ENCODE assay signal across 24 cellular contexts in genomic region chr9:86119457-86119856, GRCh38. TPM values are rescaled to one million over a fixed set of nuclear protein-coding genes. Genes with fewer than 3 reads are reported as not detected.
DNase-seq lines count a peak whose midpoint lies in the region; ATAC-seq and TF ChIP-seq lines count a peak whose summit lies in the region.
"Had no signal": no experiment of that assay in that cellular context is flagged by ENCODE, and none has a peak within 500 bp of the region (broad histone marks: within the 10 kb centered on the region; RNA-seq: fewer than 3 reads in every experiment).

No MANE protein-coding gene starts in this region.

- H3K79me1 ChIP-seq in IMR-90 (ENCODE audit: low read depth in 1 of 2, low read length in 2 of 2) (no peaks in the 10 kb centered on the region), neuronal stem cell (ENCODE audit: low read depth, low read length) (no peaks in the 10 kb centered on the region)

- peak overlapping the region; percentile 6 for H2BK12ac ChIP-seq in neuronal stem cell (ENCODE audit: low read length)

- 70% methylated on average over 2 of the region's 5 CpGs; no CpG with 5 or more reads in 1 of the 2 experiments for WGBS in IMR-90 (ENCODE audit: extremely low coverage in 2 of 2, insufficient read length in 1 of 2), 2 experiments
- no CpG with 5 or more reads among the region's 5 CpGs for WGBS in neuronal stem cell (ENCODE audit: extremely low coverage in 2 of 2, insufficient read length in 2 of 2, insufficient replicate concordance in 1 of 2), 2 donors

- H2BK5ac ChIP-seq in IMR-90 (ENCODE audit: low read depth, low read length, poor library complexity, severe bottlenecking): no peak overlapping the region
- no peak overlapping the region for H2BK5ac ChIP-seq in neuronal stem cell (ENCODE audit: low read length)

- no peak for TF ChIP-seq RAD21 in IMR-90 (IDR thresholded peaks at IDR 0.05; ENCODE audit: low read length)

- TF ChIP-seq POLR2A in IMR-90 (IDR thresholded peaks at IDR 0.05; ENCODE audit: low read depth, low read length) (no peak), erythroblast (IDR thresholded peaks at IDR 0.05; ENCODE audit: low read length) (no peak)

- no peak for TF ChIP-seq CTCF in IMR-90 (conservative IDR thresholded peaks at IDR 0.05; ENCODE audit: low read depth, low read length)

- no peaks in the 10 kb centered on the region for H3K9me3 ChIP-seq in IMR-90 (ENCODE audit: control insufficient read depth, insufficient read depth, low read length)
- H3K9me3 ChIP-seq in neuronal stem cell (replicated peaks in 1 of 2; ENCODE audit: control insufficient read depth in 2 of 2, insufficient read depth in 1 of 2, low read depth in 1 of 2, low read length in 2 of 2): peaks cover 0 to under 1% of the 10 kb centered on the region in 2 donors
- H3K9me3 ChIP-seq: BE2C, BLaER1 had no signal

- no peak overlapping the region for H4K91ac ChIP-seq in IMR-90 (ENCODE audit: insufficient read depth, low read depth, low read length)
- H4K91ac ChIP-seq in neuronal stem cell (ENCODE audit: low read depth, low read length, poor library complexity): no peak overlapping the region

- H3K4me1 ChIP-seq in IMR-90 (ENCODE audit: control insufficient read depth, insufficient read depth, low read length): no peaks in the 10 kb centered on the region
- H3K4me1 ChIP-seq in neuronal stem cell (ENCODE audit: control insufficient read depth in 2 of 2, insufficient read depth in 1 of 2, low read depth in 1 of 2, low read length in 2 of 2): peaks cover 8 to 22% of the 10 kb centered on the region in 2 donors
- H3K4me1 ChIP-seq: BE2C, BLaER1 had no signal

- intact Hi-C loops in IMR-90 (cut with micrococcal nuclease) (no loop called here), cardiac septum (cut with DNase I) (no loop called here)

- H2AK5ac ChIP-seq in IMR-90 (ENCODE audit: low read depth, low read length) (no peak overlapping the region), neuronal stem cell (ENCODE audit: low read depth, low read length) (no peak overlapping the region)

- H3K56ac ChIP-seq in IMR-90 (ENCODE audit: extremely low read depth, insufficient read depth, low read length): no peak overlapping the region

- ATAC-seq in IMR-90 (ENCODE audit: low read depth): no peak
- ATAC-seq in HG03108 (IDR thresholded peaks at IDR 0.05; ENCODE audit: unreplicated experiment): no peak
- ATAC-seq: GM12878 had no signal

- no peak overlapping the region for H4K8ac ChIP-seq in IMR-90 (ENCODE audit: low read depth in 2 of 2, low read length in 2 of 2)
- H4K8ac ChIP-seq in neuronal stem cell (ENCODE audit: low read depth, low read length): no peak overlapping the region

- H3K27me3 ChIP-seq in IMR-90 (ENCODE audit: control insufficient read depth, insufficient read depth, low read length) (peaks cover 2% of the 10 kb centered on the region), neuronal stem cell (ENCODE audit: control insufficient read depth in 3 of 3, insufficient read depth in 3 of 3, low read depth in 1 of 3, low read length in 3 of 3) (no peaks in the 10 kb centered on the region)
- H3K27me3 ChIP-seq: BE2C, BLaER1 had no signal

- H3K4me2 ChIP-seq in IMR-90 (ENCODE audit: low read depth, low read length) (no peak overlapping the region), neuronal stem cell (ENCODE audit: insufficient read depth, low read length, poor library complexity, severe bottlenecking) (no peak overlapping the region)
- H3K4me2 ChIP-seq: BLaER1 had no signal

- H2BK120ac ChIP-seq in IMR-90 (ENCODE audit: low read depth, low read length) (no peak overlapping the region), neuronal stem cell (ENCODE audit: low read depth, low read length) (no peak overlapping the region)

- no peaks in the 10 kb centered on the region for H3K9me1 ChIP-seq in IMR-90 (ENCODE audit: insufficient read depth, low read length)

- no peaks in the 10 kb centered on the region for H4K20me1 ChIP-seq in IMR-90 (ENCODE audit: insufficient read depth, low read length)
- H4K20me1 ChIP-seq: BLaER1 had no signal

- H2AK9ac ChIP-seq in IMR-90 (replicated peaks; ENCODE audit: low read depth, low read length, poor library complexity): peak overlapping the region; percentile 7

- no peak overlapping the region for H4K5ac ChIP-seq in IMR-90 (ENCODE audit: low read depth, low read length)

- no TSS peak for BruUV-seq in IMR-90 (replicated peaks; lab: Mats Ljungman, UMichigan)

- CTCF ChIA-PET in IMR-90 (lab: Yijun Ruan, JAX): no interaction called here

- DNase-seq in IMR-90 (no peak), erythroblast (lab: John Stamatoyannopoulos, UW) (peak; percentile 6 to 60), neuronal stem cell (ENCODE audit: low spot score) (no peak), cardiac septum (ENCODE audit: low spot score) (no peak)
- DNase-seq in effector CD8-positive, alpha-beta T cell (lab: John Stamatoyannopoulos, UW): no peak
- no peak for DNase-seq in stimulated activated CD4-positive, alpha-beta T cell treated with anti-CD3 and anti-CD28 coated beads, Interleukin-12 subunit alpha, Interleukin-12 subunit beta, amount 100 ng/mL, for 4 hours
- DNase-seq: 8988T; ACHN; BE2C; C1 segment of cervical spinal cord; CD4-positive, alpha-beta memory T cell; CD4-positive, CD25-positive, alpha-beta regulatory T cell; CD8-positive, alpha-beta memory T cell; COR-L47; DMS 273 treated with DMSO at 0.1 percent for 48 hours; DMS153; DMS53; DMS79; DND-41; EL; GDM1 had no signal

- H2BK15ac ChIP-seq in IMR-90 (ENCODE audit: low read depth, low read length): no peak overlapping the region
- H2BK15ac ChIP-seq in neuronal stem cell (ENCODE audit: low read length): no peak overlapping the region

- H3K36me3 ChIP-seq in IMR-90 (ENCODE audit: control insufficient read depth, insufficient read depth, low read length) (no peaks in the 10 kb centered on the region), neuronal stem cell (replicated peaks in 1 of 2; ENCODE audit: control insufficient read depth in 2 of 2, insufficient read depth in 2 of 2, low read length in 2 of 2) (no peaks in the 10 kb centered on the region)
- H3K36me3 ChIP-seq: BE2C, BLaER1 had no signal

- H3K18ac ChIP-seq in IMR-90 (ENCODE audit: low read depth, low read length) (no peak overlapping the region), neuronal stem cell (ENCODE audit: low read length) (no peak overlapping the region)

- no peak overlapping the region for H3K4ac ChIP-seq in IMR-90 (ENCODE audit: low read depth, low read length)
- H3K4ac ChIP-seq in neuronal stem cell (ENCODE audit: low read length): no peak overlapping the region

- POLR2A ChIA-PET in IMR-90 (lab: Charles Lee; ENCODE audit: unreplicated experiment): no interaction called here

- H3K4me3 ChIP-seq in IMR-90 (ENCODE audit: insufficient read depth, low read depth, low read length): no peak overlapping the region
- H3K4me3 ChIP-seq in neuronal stem cell (ENCODE audit: low read length in 2 of 2): no peak overlapping the region
- H3K4me3 ChIP-seq: BLaER1, GM12878 had no signal

- H3K9ac ChIP-seq in IMR-90 (ENCODE audit: low read depth, low read length): no peak overlapping the region
- H3K9ac ChIP-seq in neuronal stem cell (ENCODE audit: low read depth, low read length, poor library complexity): no peak overlapping the region
- H3K9ac ChIP-seq: BLaER1 had no signal

- in situ Hi-C loops in IMR-90 (cut with MboI; ENCODE audit: low sequenced_read_pairs): no loop called here

- no peak overlapping the region for H3K27ac ChIP-seq in IMR-90 (ENCODE audit: insufficient read depth, low read length)
- H3K27ac ChIP-seq in neuronal stem cell (replicated peaks; ENCODE audit: low read length): no peak overlapping the region
- H3K27ac ChIP-seq: BLaER1 had no signal

- no peak overlapping the region for H3K14ac ChIP-seq in IMR-90 (replicated peaks; ENCODE audit: low read depth, low read length)
- H3K14ac ChIP-seq in neuronal stem cell (ENCODE audit: low read length): no peak overlapping the region

- no peak overlapping the region for H2BK20ac ChIP-seq in IMR-90 (ENCODE audit: low read depth, low read length)

- peak overlapping the region; percentile 30 for H2AFZ ChIP-seq in IMR-90 (replicated peaks; ENCODE audit: low read length, poor library complexity)
- no peak overlapping the region for H2AFZ ChIP-seq in neuronal stem cell (ENCODE audit: low read length)

- H3K23ac ChIP-seq in IMR-90 (ENCODE audit: low read depth, low read length) (no peak overlapping the region), neuronal stem cell (ENCODE audit: low read depth, low read length, poor library complexity) (no peak overlapping the region)

- dilution Hi-C loops in IMR-90 (cut with HindIII; ENCODE audit: low sequenced_read_pairs, unreplicated experiment): no loop called here

TF ChIP-seq in IMR-90, 13 proteins besides CTCF, POLR2A, EP300 and RAD21 (continues in another document):
- TF ChIP-seq CEBPB (IDR thresholded peaks at IDR 0.05; ENCODE audit: low read depth, low read length) (no peak), SMC3 (IDR thresholded peaks at IDR 0.05; ENCODE audit: low read depth, low read length) (no peak), FOS (IDR thresholded peaks at IDR 0.05; ENCODE audit: low read depth, low read length) (no peak), MAZ (IDR thresholded peaks at IDR 0.05; ENCODE audit: borderline replicate concordance, low read depth, low read length) (no peak), ELK1 (IDR thresholded peaks at IDR 0.05; ENCODE audit: borderline replicate concordance, low read depth, low read length) (no peak), MXI1 (IDR thresholded peaks at IDR 0.05; ENCODE audit: borderline replicate concordance, low read depth, low read length) (no peak), BHLHE40 (IDR thresholded peaks at IDR 0.05; ENCODE audit: low read depth, low read length) (no peak), RCOR1 (IDR thresholded peaks at IDR 0.05; ENCODE audit: insufficient replicate concordance, low read length) (no peak), NFE2L2 (IDR thresholded peaks at IDR 0.05; ENCODE audit: low read depth, low read length) (no peak)

RNA-seq across cellular contexts. Expression of gene GOLM1, which starts 20.1 kb away (rescaled TPM):
- 54.8 and 63.9 TPM in 2 replicates for total RNA-seq in IMR-90 (2012; rRNA removed)
- polyA plus RNA-seq in IMR-90 (2012; rRNA removed): 46.0 and 59.2 TPM in 2 replicates
- polyA plus RNA-seq in IMR-90 (2012; cell fraction: cytosol; rRNA removed): 21.8 and 24.4 TPM in 2 replicates
- polyA plus RNA-seq in IMR-90 (2012; cell fraction: nucleus; rRNA removed; ENCODE audit: low replicate concordance): 9.3 and 26.9 TPM in 2 replicates
- 79.9 TPM for polyA plus RNA-seq in neuronal stem cell (2013, experiment 1 of 2)
- 79.2 TPM for polyA plus RNA-seq in neuronal stem cell (2013, experiment 2 of 2)
- total RNA-seq in cardiac septum: 6.2 TPM
- total RNA-seq: CD4-positive, alpha-beta memory T cell had no signal

Comparison
In these comparisons a context has a peak if more than half of its experiments do, and no peak if none do; other contexts are left out.
1. DNase-seq: peak in erythroblast (2 of 2); none in IMR-90 (single experiment), neuronal stem cell (single experiment), effector CD8-positive, alpha-beta T cell (single experiment), stimulated activated CD4-positive, alpha-beta T cell treated with anti-CD3 and anti-CD28 coated beads, Interleukin-12 subunit alpha, Interleukin-12 subunit beta, amount 100 ng/mL, for 4 hours (single experiment) and cardiac septum (single experiment).